In genomic region chr18:48827321-48828200, GRCh38 we compare ENCODE assay signal across 8 cellular contexts.
DNase-seq lines count a peak whose midpoint lies in the region; ATAC-seq lines count a peak whose summit lies in the region.

No MANE protein-coding gene starts in this region.

- H3K27ac Mint-ChIP-seq in effector memory CD8-positive, alpha-beta T cell = peak overlapping the region; percentile 73 to 100
- peak overlapping the region; percentile 34 to 55 for H3K27ac Mint-ChIP-seq in natural killer cell treated with Interleukin-12 subunit alpha and Interleukin-12 subunit beta and Interleukin-15 and Interleukin-18, amount 100 ng/mL, for 72 hours

- H3K4me1 Mint-ChIP-seq in effector memory CD8-positive, alpha-beta T cell (ENCODE audit: low read depth in 2 of 2) = peaks cover 63 to 71% of the 10 kb centered on the region in 2 donors
- H3K4me1 Mint-ChIP-seq in natural killer cell treated with Interleukin-12 subunit alpha and Interleukin-12 subunit beta and Interleukin-15 and Interleukin-18, amount 100 ng/mL, for 72 hours (ENCODE audit: low read depth in 2 of 2) = peaks cover 65 to 66% of the 10 kb centered on the region in 2 donors

- no peak for ATAC-seq in effector memory CD8-positive, alpha-beta T cell (replicated peaks)
- ATAC-seq in natural killer cell treated with Interleukin-12 subunit alpha and Interleukin-12 subunit beta and Interleukin-15 and Interleukin-18, amount 100 ng/mL, for 72 hours = no peak
- ATAC-seq in GM18519 (IDR thresholded peaks at IDR 0.05; ENCODE audit: low FRiP score, unreplicated experiment) (no peak), HG03280 (IDR thresholded peaks at IDR 0.05; ENCODE audit: unreplicated experiment) (no peak)

- no peaks in the 10 kb centered on the region for H3K9me3 Mint-ChIP-seq in effector memory CD8-positive, alpha-beta T cell
- peaks cover 4% of the 10 kb centered on the region for H3K9me3 Mint-ChIP-seq in natural killer cell treated with Interleukin-12 subunit alpha and Interleukin-12 subunit beta and Interleukin-15 and Interleukin-18, amount 100 ng/mL, for 72 hours

- H3K27me3 Mint-ChIP-seq in effector memory CD8-positive, alpha-beta T cell = no peaks in the 10 kb centered on the region
- H3K27me3 Mint-ChIP-seq in natural killer cell treated with Interleukin-12 subunit alpha and Interleukin-12 subunit beta and Interleukin-15 and Interleukin-18, amount 100 ng/mL, for 72 hours = no peaks in the 10 kb centered on the region

- H3K4me3 Mint-ChIP-seq in effector memory CD8-positive, alpha-beta T cell = peak overlapping the region in 1 of 2 donors; percentile 13
- H3K4me3 Mint-ChIP-seq in natural killer cell treated with Interleukin-12 subunit alpha and Interleukin-12 subunit beta and Interleukin-15 and Interleukin-18, amount 100 ng/mL, for 72 hours = no peak overlapping the region

- DNase-seq in D341Med (ENCODE audit: low spot score) = peak; percentile 45
- peak; percentile 59 for DNase-seq in NCI-H2227 treated with DMSO at 0.1 percent for 48 hours (lab: John Stamatoyannopoulos, UW)
- DNase-seq in effector memory CD8-positive, alpha-beta T cell = no peak
- DNase-seq in natural killer cell treated with Interleukin-12 subunit alpha and Interleukin-12 subunit beta and Interleukin-15 and Interleukin-18, amount 100 ng/mL, for 72 hours (ENCODE audit: low spot score) = no peak
- DNase-seq in activated effector memory CD4-positive, alpha-beta T cell treated with anti-CD3 and anti-CD28 coated beads, Interleukin-2, amount 50 U/mL, for 16 hours = no peak
- DNase-seq in middle frontal gyrus (ENCODE audit: extremely low spot score, low spot score) = no peak

- H3K36me3 Mint-ChIP-seq in effector memory CD8-positive, alpha-beta T cell (ENCODE audit: insufficient read depth) = peaks cover 19% of the 10 kb centered on the region
- H3K36me3 Mint-ChIP-seq in natural killer cell treated with Interleukin-12 subunit alpha and Interleukin-12 subunit beta and Interleukin-15 and Interleukin-18, amount 100 ng/mL, for 72 hours = peaks cover 10% of the 10 kb centered on the region

Comparison
In these comparisons a context has a peak if more than half of its experiments do, and no peak if none do; other contexts are left out.
1. DNase-seq: peak in D341Med (single experiment) and NCI-H2227 treated with DMSO at 0.1 percent for 48 hours (single experiment); none in effector memory CD8-positive, alpha-beta T cell (0 of 3), natural killer cell treated with Interleukin-12 subunit alpha and Interleukin-12 subunit beta and Interleukin-15 and Interleukin-18, amount 100 ng/mL, for 72 hours (single experiment), activated effector memory CD4-positive, alpha-beta T cell treated with anti-CD3 and anti-CD28 coated beads, Interleukin-2, amount 50 U/mL, for 16 hours (single experiment) and middle frontal gyrus (single experiment).